In the genomic region with DNA sequence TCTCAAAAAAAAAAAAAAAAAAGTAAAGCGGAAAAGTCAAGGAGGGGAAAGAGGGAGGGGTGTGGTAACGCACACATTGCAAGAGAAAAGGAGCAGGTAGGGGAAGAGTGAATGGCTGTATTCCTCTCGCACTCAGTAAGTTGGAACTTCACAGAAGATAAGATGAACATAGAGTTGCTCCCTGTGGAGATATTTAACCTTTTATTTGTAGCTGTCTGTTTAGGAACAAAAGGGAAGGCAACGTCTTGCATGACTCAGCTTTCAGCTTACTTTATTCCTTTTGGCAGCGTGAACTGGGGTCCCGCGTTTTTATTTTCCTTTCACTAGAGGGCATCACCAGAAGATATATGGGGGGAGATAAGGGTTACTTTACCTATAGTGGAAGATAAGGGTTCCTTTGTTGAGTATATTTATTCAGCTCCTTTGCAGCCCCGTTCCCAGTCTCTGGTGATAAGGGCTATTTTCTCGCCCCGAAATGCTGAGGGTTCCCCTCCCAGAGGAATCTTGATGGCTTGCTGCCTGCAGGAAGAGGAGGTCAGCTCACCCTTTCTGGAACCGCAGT, we compare ENCODE assay signal across 2 cellular contexts.
A peak's percentile ranks its signal among the peaks of the same experiment; 100 is the strongest.
TF ChIP-seq lines count a peak whose summit lies in the region.

No MANE protein-coding gene starts in this region.

TF ChIP-seq in K562, 482 proteins besides CTCF, POLR2A, EP300 and RAD21:
- TF ChIP-seq MAFG (tag; conservative IDR thresholded peaks at IDR 0.05) (peak; percentile 51), BCOR (IDR thresholded peaks at IDR 0.05) (no peak), NFE2 (IDR thresholded peaks at IDR 0.05; ENCODE audit: low read depth) (peak; percentile 53), ZNF316 (IDR thresholded peaks at IDR 0.05) (peak; percentile 13; the same call in 1 of the 2 replicates)
- TF ChIP-seq, protein P1, sequence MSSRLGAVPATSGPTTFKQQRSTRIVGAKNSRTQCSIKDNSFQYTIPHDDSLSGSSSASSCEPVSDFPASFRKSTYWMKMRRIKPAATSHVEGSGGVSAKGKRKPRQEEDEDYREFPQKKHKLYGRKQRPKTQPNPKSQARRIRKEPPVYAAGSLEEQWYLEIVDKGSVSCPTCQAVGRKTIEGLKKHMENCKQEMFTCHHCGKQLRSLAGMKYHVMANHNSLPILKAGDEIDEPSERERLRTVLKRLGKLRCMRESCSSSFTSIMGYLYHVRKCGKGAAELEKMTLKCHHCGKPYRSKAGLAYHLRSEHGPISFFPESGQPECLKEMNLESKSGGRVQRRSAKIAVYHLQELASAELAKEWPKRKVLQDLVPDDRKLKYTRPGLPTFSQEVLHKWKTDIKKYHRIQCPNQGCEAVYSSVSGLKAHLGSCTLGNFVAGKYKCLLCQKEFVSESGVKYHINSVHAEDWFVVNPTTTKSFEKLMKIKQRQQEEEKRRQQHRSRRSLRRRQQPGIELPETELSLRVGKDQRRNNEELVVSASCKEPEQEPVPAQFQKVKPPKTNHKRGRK (tag; IDR thresholded peaks at IDR 0.05), result 0 out of 2 replicates have a peak, but pooled peaks have one; percentile 28

TF ChIP-seq in SK-N-SH, 30 proteins besides CTCF, POLR2A, EP300 and RAD21:
- TF ChIP-seq, protein P2, sequence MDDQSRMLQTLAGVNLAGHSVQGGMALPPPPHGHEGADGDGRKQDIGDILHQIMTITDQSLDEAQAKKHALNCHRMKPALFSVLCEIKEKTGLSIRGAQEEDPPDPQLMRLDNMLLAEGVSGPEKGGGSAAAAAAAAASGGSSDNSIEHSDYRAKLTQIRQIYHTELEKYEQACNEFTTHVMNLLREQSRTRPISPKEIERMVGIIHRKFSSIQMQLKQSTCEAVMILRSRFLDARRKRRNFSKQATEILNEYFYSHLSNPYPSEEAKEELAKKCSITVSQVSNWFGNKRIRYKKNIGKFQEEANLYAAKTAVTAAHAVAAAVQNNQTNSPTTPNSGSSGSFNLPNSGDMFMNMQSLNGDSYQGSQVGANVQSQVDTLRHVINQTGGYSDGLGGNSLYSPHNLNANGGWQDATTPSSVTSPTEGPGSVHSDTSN (IDR thresholded peaks at IDR 0.05), result no peak
- TF ChIP-seq, protein P3, sequence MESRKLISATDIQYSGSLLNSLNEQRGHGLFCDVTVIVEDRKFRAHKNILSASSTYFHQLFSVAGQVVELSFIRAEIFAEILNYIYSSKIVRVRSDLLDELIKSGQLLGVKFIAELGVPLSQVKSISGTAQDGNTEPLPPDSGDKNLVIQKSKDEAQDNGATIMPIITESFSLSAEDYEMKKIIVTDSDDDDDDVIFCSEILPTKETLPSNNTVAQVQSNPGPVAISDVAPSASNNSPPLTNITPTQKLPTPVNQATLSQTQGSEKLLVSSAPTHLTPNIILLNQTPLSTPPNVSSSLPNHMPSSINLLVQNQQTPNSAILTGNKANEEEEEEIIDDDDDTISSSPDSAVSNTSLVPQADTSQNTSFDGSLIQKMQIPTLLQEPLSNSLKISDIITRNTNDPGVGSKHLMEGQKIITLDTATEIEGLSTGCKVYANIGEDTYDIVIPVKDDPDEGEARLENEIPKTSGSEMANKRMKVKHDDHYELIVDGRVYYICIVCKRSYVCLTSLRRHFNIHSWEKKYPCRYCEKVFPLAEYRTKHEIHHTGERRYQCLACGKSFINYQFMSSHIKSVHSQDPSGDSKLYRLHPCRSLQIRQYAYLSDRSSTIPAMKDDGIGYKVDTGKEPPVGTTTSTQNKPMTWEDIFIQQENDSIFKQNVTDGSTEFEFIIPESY (IDR thresholded peaks at IDR 0.05; ENCODE audit: borderline replicate concordance, low read depth), result no peak
